ENCODE assay signal across 16 cellular contexts in genomic region chr1:37257646-37258045, GRCh38.
"Had no signal": no experiment of that assay in that cellular context is flagged by ENCODE, and none has a peak within 500 bp of the region (broad histone marks: within the 10 kb centered on the region; RNA-seq: fewer than 3 reads in every experiment).

No MANE protein-coding gene starts in this region.

- DNase-seq: activated B cell treated with CpG ODN at 0.5 μM for 24 hours; activated CD4-positive, alpha-beta memory T cell treated with anti-CD3 and anti-CD28 coated beads for 36 hours; activated CD4-positive, alpha-beta T cell treated with anti-CD3 and anti-CD28 coated beads, Interleukin-2, amount 10 ng/mL, durations not matched to agents 7 days and 5 days; activated CD8-positive, alpha-beta memory T cell treated with anti-CD3 and anti-CD28 coated beads for 24 hours; activated effector memory CD4-positive, alpha-beta T cell treated with anti-CD3 and anti-CD28 coated beads, Interleukin-2, amount 50 U/mL, for 16 hours; activated naive CD4-positive, alpha-beta T cell treated with Interleukin-2 at 50 U/mL for 16 hours; activated T-cell treated with anti-CD3 and anti-CD28 coated beads, Interleukin-2, amount 50 U/mL, for 4 hours; amygdala; cortex of kidney; Karpas-422; MM.1S; NCI-H1694 treated with DMSO at 0.1 percent for 48 hours; NCI-H226; NK-92 treated with Interleukin-12 subunit alpha and Interleukin-12 subunit beta, amount 100 ng/mL, for 24 hours; OCI-M1; RPMI8226 had no signal
